Comparison of ENCODE assay signal across 16 cellular contexts in the genomic region with DNA sequence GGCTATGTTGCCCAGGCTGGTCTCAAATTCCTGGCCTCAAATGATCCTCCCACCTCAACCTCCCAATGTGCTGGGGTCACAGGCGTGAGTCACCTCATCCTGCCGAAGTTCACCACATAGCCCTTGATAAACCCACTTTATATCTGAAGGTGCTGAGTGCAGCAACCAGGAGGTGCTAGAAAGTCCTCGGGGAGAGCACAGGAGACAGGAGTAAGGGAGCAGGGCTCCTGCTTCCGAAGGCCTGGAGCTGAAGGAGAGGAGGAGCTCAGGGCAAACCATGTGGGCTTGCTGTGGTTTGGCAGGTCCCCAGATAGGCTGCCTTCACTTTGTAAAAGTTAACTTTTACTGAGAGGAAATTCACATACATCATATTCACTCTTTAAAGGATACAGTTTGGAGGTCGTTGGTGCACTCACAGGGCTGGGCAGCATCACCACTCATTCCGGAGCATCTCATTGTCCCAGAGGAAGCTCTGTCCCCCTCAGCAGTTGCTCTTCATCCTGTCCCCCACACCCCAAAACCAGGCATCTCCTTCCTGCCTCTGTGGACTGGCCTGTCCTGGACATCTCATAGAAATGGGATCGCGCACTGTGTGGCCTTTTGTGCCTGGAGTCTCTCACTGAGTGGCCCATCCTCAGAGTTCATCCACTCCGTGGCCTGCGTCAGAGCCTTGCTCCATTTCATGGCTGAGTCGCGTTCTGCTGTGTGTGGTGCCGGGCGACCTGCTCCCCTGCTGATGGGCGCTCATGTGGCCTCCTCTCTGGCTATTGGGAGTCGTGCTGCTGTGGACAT. TPM values are rescaled to one million over a fixed set of nuclear protein-coding genes. Genes with fewer than 3 reads are reported as not detected.
DNase-seq lines count a peak whose midpoint lies in the region; ATAC-seq and TF ChIP-seq lines count a peak whose summit lies in the region.
"Had no signal": no experiment of that assay in that cellular context is flagged by ENCODE, and none has a peak within 500 bp of the region (broad histone marks: within the 10 kb centered on the region; RNA-seq: fewer than 3 reads in every experiment).

No MANE protein-coding gene starts in this region.

- WGBS in spleen, 5 donors: 78 to 83% (median 80%) methylated on average over 13 to 16 of the region's 16 CpGs

- H3K4me1 ChIP-seq in spleen: peaks cover 0 to 25% (median 2%) of the 10 kb centered on the region in 6 donors
- H3K4me1 ChIP-seq in Peyer's patch: no peaks in the 10 kb centered on the region

- TF ChIP-seq CTCF in RWPE1 (conservative IDR thresholded peaks at IDR 0.05; ENCODE audit: low read depth) (no peak), fibroblast of pulmonary artery (IDR thresholded peaks at IDR 0.05; ENCODE audit: low read length, missing control alignments) (no peak), spleen (IDR thresholded peaks at IDR 0.05 in 8 of 11, conservative IDR thresholded peaks at IDR 0.05 in 3 of 11) (no peak), Peyer's patch (IDR thresholded peaks at IDR 0.05) (no peak)

- H3K27me3 ChIP-seq in spleen (replicated peaks in 1 of 7) (no peaks in the 10 kb centered on the region), Peyer's patch (no peaks in the 10 kb centered on the region)

- POLR2A ChIA-PET in RWPE1 (lab: Yijun Ruan, JAX; ENCODE audit: low non-redundant PET): interaction anchor here (0.5 kb wide), 1 partner anchor 189 kb away, joined by 4 read pairs; no protein-coding TSS in a partner anchor

- CTCF ChIA-PET in RWPE1 (lab: Yijun Ruan, JAX): interaction anchor here (1.3 to 1.9 kb wide), 2 partner anchors 13 to 17 kb away, joined by 4 to 5 read pairs; no protein-coding TSS in a partner anchor

- H3K4me3 ChIP-seq in fibroblast of pulmonary artery (replicated peaks; ENCODE audit: low read depth, low read length) (no peak overlapping the region), spleen (no peak overlapping the region), Peyer's patch (no peak overlapping the region)
- H3K4me3 ChIP-seq: PC-9 had no signal

- peak; percentile 47 for DNase-seq in ELR (ENCODE audit: low read depth)
- DNase-seq in RWPE1 (ENCODE audit: low spot score): no peak
- peak; percentile 61 for DNase-seq in fibroblast of pulmonary artery (ENCODE audit: low read depth)
- DNase-seq in spleen: peak; percentile 42
- no peak for DNase-seq in Peyer's patch
- DNase-seq in activated CD8-positive, alpha-beta memory T cell treated with anti-CD3 and anti-CD28 coated beads, Interleukin-2, amount 50 U/mL, for 4 hours: no peak
- DNase-seq: activated CD4-positive, alpha-beta T cell treated with anti-CD3 and anti-CD28 coated beads, Interleukin-2, amount 50 U/mL, for 48 hours; activated naive CD8-positive, alpha-beta T cell treated with anti-CD3 and anti-CD28 coated beads, Interleukin-2, amount 50 U/mL, for 24 hours; DMS153; left colon; NCI-H1092; NCI-H2107; nucleus accumbens; PC-9; stimulated activated CD4-positive, alpha-beta T cell treated with anti-CD3 and anti-CD28 coated beads, Interleukin-2, amount 100 ng/mL, for 48 hours had no signal

- TF ChIP-seq POLR2A in spleen (IDR thresholded peaks at IDR 0.05) (no peak), Peyer's patch (IDR thresholded peaks at IDR 0.05) (no peak)

- no peak for ATAC-seq in GM18861 (IDR thresholded peaks at IDR 0.05; ENCODE audit: unreplicated experiment)
- ATAC-seq: activated naive CD8-positive, alpha-beta T cell treated with anti-CD3 and anti-CD28 coated beads, Interleukin-2, amount 50 U/mL, for 24 hours; left colon had no signal

- intact Hi-C loops in spleen (cut with DNase I; ENCODE audit: low total_unique reads): no loop called here

- H3K36me3 ChIP-seq in spleen (peaks cover 0 to 77% (median 30%) of the 10 kb centered on the region in 6 donors), Peyer's patch (peaks cover 0 to 29% (median 0%) of the 10 kb centered on the region in 3 donors)

- H3K27ac ChIP-seq in RWPE1 (peak overlapping the region; percentile 75), spleen (no peak overlapping the region), Peyer's patch (no peak overlapping the region)
- H3K27ac ChIP-seq: PC-9 had no signal

- H3K9me3 ChIP-seq in spleen (no peaks in the 10 kb centered on the region), Peyer's patch (no peaks in the 10 kb centered on the region)

RNA-seq across cellular contexts. Expression of a gene that starts 49.5 kb away (rescaled TPM):
- 10 to 100 TPM; 37.9 to 80.5 (median 56.6) TPM for total RNA-seq in spleen
- polyA plus RNA-seq in spleen: 10 to 100 TPM; 18.3 to 31.8 (median 22.7) TPM
- 10 to 100 TPM; 28.7 to 75.1 (median 46.1) TPM for total RNA-seq in Peyer's patch

Comparison
In these comparisons a context has a peak if more than half of its experiments do, and no peak if none do; other contexts are left out.
1. DNase-seq: peak in ELR (single experiment), fibroblast of pulmonary artery (single experiment) and spleen (single experiment); none in RWPE1 (single experiment), Peyer's patch (0 of 3) and activated CD8-positive, alpha-beta memory T cell treated with anti-CD3 and anti-CD28 coated beads, Interleukin-2, amount 50 U/mL, for 4 hours (single experiment).